ENCODE assay signal across 13 cellular contexts in genomic region chr11:117172678-117173421, GRCh38. TPM values are rescaled to one million over a fixed set of nuclear protein-coding genes. Genes with fewer than 3 reads are reported as not detected.
DNase-seq lines count a peak whose midpoint lies in the region; ATAC-seq and TF ChIP-seq lines count a peak whose summit lies in the region.
"Had no signal": no experiment of that assay in that cellular context is flagged by ENCODE, and none has a peak within 500 bp of the region (broad histone marks: within the 10 kb centered on the region; RNA-seq: fewer than 3 reads in every experiment).

No MANE protein-coding gene starts in this region.

- H3K4me3 Mint-ChIP-seq in natural killer cell treated with Interleukin-12 subunit alpha and Interleukin-12 subunit beta and Interleukin-15 and Interleukin-18, amount 100 ng/mL, for 72 hours = no peak overlapping the region
- no peak overlapping the region for H3K4me3 Mint-ChIP-seq in natural killer cell

- H3K4me3 ChIP-seq in mesenchymal stem cell (ENCODE audit: insufficient read depth in 1 of 2, low read depth in 1 of 2, low read length in 2 of 2) = no peak overlapping the region
- no peak overlapping the region for H3K4me3 ChIP-seq in aorta (ENCODE audit: low read length in 2 of 2)
- H3K4me3 ChIP-seq: SJSA1 had no signal

- no peaks in the 10 kb centered on the region for H3K9me3 ChIP-seq in mesenchymal stem cell (ENCODE audit: control insufficient read depth, low read length)
- H3K9me3 ChIP-seq in aorta (ENCODE audit: control insufficient read depth, low read length) = no peaks in the 10 kb centered on the region
- H3K9me3 ChIP-seq: SJSA1 had no signal

- H3K9ac ChIP-seq in mesenchymal stem cell (ENCODE audit: low read length) = peak overlapping the region; percentile 37

- H3K27me3 ChIP-seq in mesenchymal stem cell (ENCODE audit: control insufficient read depth in 1 of 2, insufficient read depth in 1 of 2, low read length in 2 of 2) (no peaks in the 10 kb centered on the region), aorta (ENCODE audit: control insufficient read depth in 1 of 2, insufficient read depth in 2 of 2, low read length in 1 of 2) (no peaks in the 10 kb centered on the region)
- H3K27me3 ChIP-seq: SJSA1 had no signal

- no peak overlapping the region for H3K23ac ChIP-seq in mesenchymal stem cell (ENCODE audit: low read length in 2 of 2)

- 84% methylated on average over 14 of the region's 14 CpGs for WGBS in mesenchymal stem cell
- WGBS in aorta, 2 donors = 70 to 75% methylated on average over 14 of the region's 14 CpGs

- H3K27ac Mint-ChIP-seq in natural killer cell treated with Interleukin-12 subunit alpha and Interleukin-12 subunit beta and Interleukin-15 and Interleukin-18, amount 100 ng/mL, for 72 hours = peak overlapping the region; percentile 33 to 59
- H3K27ac Mint-ChIP-seq in natural killer cell = peak overlapping the region in 1 of 2 donors; percentile 79

- intact Hi-C loops in natural killer cell (cut with micrococcal nuclease) (no loop called here), aorta (cut with DNase I) (no loop called here)

- H2BK15ac ChIP-seq in mesenchymal stem cell (ENCODE audit: low read depth, poor library complexity, severe bottlenecking) = no peak overlapping the region

- no peak for ATAC-seq in natural killer cell treated with Interleukin-12 subunit alpha and Interleukin-12 subunit beta and Interleukin-15 and Interleukin-18, amount 100 ng/mL, for 72 hours
- ATAC-seq in natural killer cell (no peak), aorta (ENCODE audit: low FRiP score) (peak; percentile 23), GM18858 (IDR thresholded peaks at IDR 0.05; ENCODE audit: unreplicated experiment) (no peak)

- H3K27ac ChIP-seq in epithelial cell of prostate (peak overlapping the region; percentile 41), mesenchymal stem cell (ENCODE audit: low read length, poor library complexity, severe bottlenecking) (no peak overlapping the region), aorta (ENCODE audit: low read depth in 1 of 2, low read length in 2 of 2) (no peak overlapping the region)
- H3K27ac ChIP-seq: SJSA1 had no signal

- H4K8ac ChIP-seq in mesenchymal stem cell (ENCODE audit: low read length) = no peak overlapping the region

- no peak overlapping the region for H2BK12ac ChIP-seq in mesenchymal stem cell (ENCODE audit: low read length in 2 of 2)

- no peak overlapping the region for H2BK5ac ChIP-seq in mesenchymal stem cell (ENCODE audit: low read depth, low read length, poor library complexity, severe bottlenecking)

- H3K4me1 Mint-ChIP-seq in natural killer cell treated with Interleukin-12 subunit alpha and Interleukin-12 subunit beta and Interleukin-15 and Interleukin-18, amount 100 ng/mL, for 72 hours (ENCODE audit: low read depth in 2 of 2) = peaks cover 6 to 7% of the 10 kb centered on the region in 2 donors
- H3K4me1 Mint-ChIP-seq in natural killer cell = peaks cover 10 to 11% of the 10 kb centered on the region in 2 donors

- no peak overlapping the region for H2AK5ac ChIP-seq in mesenchymal stem cell (ENCODE audit: low read length, severe bottlenecking)

- no peak overlapping the region for H4K91ac ChIP-seq in mesenchymal stem cell (ENCODE audit: low read length)

- H3K14ac ChIP-seq in mesenchymal stem cell (ENCODE audit: low read length in 2 of 2) = no peak overlapping the region

- peaks cover 12% of the 10 kb centered on the region for H3K79me1 ChIP-seq in mesenchymal stem cell (replicated peaks; ENCODE audit: low read length, poor library complexity, severe bottlenecking)

- no peaks in the 10 kb centered on the region for H3K9me3 Mint-ChIP-seq in natural killer cell treated with Interleukin-12 subunit alpha and Interleukin-12 subunit beta and Interleukin-15 and Interleukin-18, amount 100 ng/mL, for 72 hours
- H3K9me3 Mint-ChIP-seq in natural killer cell = no peaks in the 10 kb centered on the region

- no peak overlapping the region for H2AFZ ChIP-seq in mesenchymal stem cell (ENCODE audit: low read depth, low read length)

- no peaks in the 10 kb centered on the region for H3K27me3 Mint-ChIP-seq in natural killer cell treated with Interleukin-12 subunit alpha and Interleukin-12 subunit beta and Interleukin-15 and Interleukin-18, amount 100 ng/mL, for 72 hours
- H3K27me3 Mint-ChIP-seq in natural killer cell (ENCODE audit: low read depth in 2 of 2) = no peaks in the 10 kb centered on the region

- no peak overlapping the region for H2BK120ac ChIP-seq in mesenchymal stem cell (ENCODE audit: low read depth, low read length)

- TF ChIP-seq CTCF in natural killer cell (IDR thresholded peaks at IDR 0.05) = no peak

- H3K36me3 ChIP-seq in mesenchymal stem cell (ENCODE audit: control insufficient read depth in 1 of 2, insufficient read depth in 2 of 2, low read depth in 1 of 2, low read length in 2 of 2) (peaks cover 18 to 37% of the 10 kb centered on the region in 2 experiments), aorta (ENCODE audit: control insufficient read depth in 1 of 2, insufficient read depth in 2 of 2, low read length in 1 of 2) (no peaks in the 10 kb centered on the region)

- H3K18ac ChIP-seq in mesenchymal stem cell (ENCODE audit: low read depth in 1 of 2, low read length in 2 of 2) = no peak overlapping the region

- no peak overlapping the region for H3K4me2 ChIP-seq in mesenchymal stem cell (ENCODE audit: low read length, poor library complexity, severe bottlenecking)

- H3K4me1 ChIP-seq in mesenchymal stem cell (ENCODE audit: control insufficient read depth, insufficient read depth, low read depth, low read length) (peaks cover 4% of the 10 kb centered on the region), aorta (ENCODE audit: control insufficient read depth in 1 of 2, insufficient read depth in 2 of 2, low read length in 2 of 2) (no peaks in the 10 kb centered on the region)
- H3K4me1 ChIP-seq: SJSA1 had no signal

- H3K4ac ChIP-seq in mesenchymal stem cell (ENCODE audit: low read depth in 1 of 2, low read length in 2 of 2) = no peak overlapping the region

- DNase-seq in natural killer cell treated with Interleukin-12 subunit alpha and Interleukin-12 subunit beta and Interleukin-15 and Interleukin-18, amount 100 ng/mL, for 72 hours (ENCODE audit: low spot score) = no peak
- no peak for DNase-seq in natural killer cell
- DNase-seq in epithelial cell of prostate (ENCODE audit: low read depth, low spot score) = no peak
- DNase-seq in mesenchymal stem cell = peak; percentile 46
- DNase-seq in aorta = no peak
- no peak for DNase-seq in NCI-H2029 (lab: John Stamatoyannopoulos, UW)
- DNase-seq in NCI-H128 (lab: John Stamatoyannopoulos, UW; ENCODE audit: unreplicated experiment) = no peak
- DNase-seq: activated T-cell treated with anti-CD3 and anti-CD28 coated beads, Interleukin-2, amount 50 U/mL, for 1 hour; AML-193; NCI-H187 treated with DMSO at 0.1 percent for 48 hours; occipital lobe had no signal

- H3K36me3 Mint-ChIP-seq in natural killer cell treated with Interleukin-12 subunit alpha and Interleukin-12 subunit beta and Interleukin-15 and Interleukin-18, amount 100 ng/mL, for 72 hours = no peaks in the 10 kb centered on the region
- no peaks in the 10 kb centered on the region for H3K36me3 Mint-ChIP-seq in natural killer cell

RNA-seq across cellular contexts. Expression of gene SIDT2, which starts 5.7 kb away (rescaled TPM):
- total RNA-seq in natural killer cell treated with Interleukin-12 subunit alpha and Interleukin-12 subunit beta and Interleukin-15 and Interleukin-18, amount 100 ng/mL, for 72 hours = 10 to 100 TPM; 23.1 to 30.3 TPM
- total RNA-seq in natural killer cell (100 to 1,000 TPM in 1 of 3 donors, 10 to 100 TPM in 2; 80.0 to 111 (median 82.0) TPM), aorta (10 to 100 TPM; 51.2 to 81.3 TPM)
- polyA plus RNA-seq in mesenchymal stem cell (2013, experiment 1 of 2) = 32.2 TPM
- polyA plus RNA-seq in mesenchymal stem cell (2013, experiment 2 of 2) = 32.8 TPM
- 10 to 100 TPM; 10.4 to 62.9 TPM for polyA plus RNA-seq in aorta

RNA-seq across cellular contexts. Expression of gene TAGLN, which starts 26.3 kb away (rescaled TPM):
- total RNA-seq in natural killer cell treated with Interleukin-12 subunit alpha and Interleukin-12 subunit beta and Interleukin-15 and Interleukin-18, amount 100 ng/mL, for 72 hours = 1 to 10 TPM; 4.8 to 7.4 TPM
- total RNA-seq in natural killer cell (10 to 100 TPM in 1 of 3 donors, 1 to 10 TPM in 2; 8.2 to 18.0 (median 8.3) TPM), aorta (over 10,000 TPM in 1 of 2 donors, 1,000 to 10,000 TPM in 1; 4,857 to 10,188 TPM)
- 563 TPM for polyA plus RNA-seq in mesenchymal stem cell (2013, experiment 1 of 2)
- polyA plus RNA-seq in mesenchymal stem cell (2013, experiment 2 of 2) = 558 TPM
- polyA plus RNA-seq in aorta = over 10,000 TPM; 12,625 to 13,815 TPM

RNA-seq across cellular contexts. Expression of gene PAFAH1B2, which starts 28.8 kb away (rescaled TPM):
- 10 to 100 TPM; 60.6 to 76.7 TPM for total RNA-seq in natural killer cell treated with Interleukin-12 subunit alpha and Interleukin-12 subunit beta and Interleukin-15 and Interleukin-18, amount 100 ng/mL, for 72 hours
- 10 to 100 TPM; 46.1 to 71.0 (median 58.8) TPM for total RNA-seq in natural killer cell
- polyA plus RNA-seq in mesenchymal stem cell (2013, experiment 1 of 2) = 44.5 TPM
- polyA plus RNA-seq in mesenchymal stem cell (2013, experiment 2 of 2) = 45.9 TPM
- 10 to 100 TPM; 69.9 to 73.5 TPM for total RNA-seq in aorta
- 10 to 100 TPM; 18.2 to 20.5 TPM for polyA plus RNA-seq in aorta

RNA-seq across cellular contexts. Expression of gene PCSK7, which starts 59.0 kb away (rescaled TPM):
- total RNA-seq in natural killer cell treated with Interleukin-12 subunit alpha and Interleukin-12 subunit beta and Interleukin-15 and Interleukin-18, amount 100 ng/mL, for 72 hours = 100 to 1,000 TPM; 140 to 206 TPM
- total RNA-seq in natural killer cell = 100 to 1,000 TPM; 397 to 471 (median 441) TPM
- 18.3 TPM for polyA plus RNA-seq in mesenchymal stem cell (2013, experiment 1 of 2)
- 17.5 TPM for polyA plus RNA-seq in mesenchymal stem cell (2013, experiment 2 of 2)
- 10 to 100 TPM; 52.8 to 71.5 TPM for total RNA-seq in aorta
- 10 to 100 TPM; 23.5 to 57.0 TPM for polyA plus RNA-seq in aorta

RNA-seq across cellular contexts. Expression of gene RNF214, which starts 59.6 kb away (rescaled TPM):
- total RNA-seq in natural killer cell treated with Interleukin-12 subunit alpha and Interleukin-12 subunit beta and Interleukin-15 and Interleukin-18, amount 100 ng/mL, for 72 hours = 10 to 100 TPM; 18.9 to 21.6 TPM
- total RNA-seq in natural killer cell (10 to 100 TPM; 13.7 to 20.7 (median 17.3) TPM), aorta (10 to 100 TPM; 27.2 to 32.7 TPM)
- polyA plus RNA-seq in mesenchymal stem cell (2013, experiment 1 of 2) = 13.9 TPM
- polyA plus RNA-seq in mesenchymal stem cell (2013, experiment 2 of 2) = 13.3 TPM
- polyA plus RNA-seq in aorta = 10 to 100 TPM; 10.9 to 16.7 TPM

Comparison
In these comparisons a context has a peak if more than half of its experiments do, and no peak if none do; other contexts are left out.
1. RNA of gene TAGLN, which starts 26.3 kb away (total RNA-seq): 4,857 to 10,188 TPM in aorta; 8.2 to 18.0 TPM in natural killer cell and 4.8 to 7.4 TPM in natural killer cell treated with Interleukin-12 subunit alpha and Interleukin-12 subunit beta and Interleukin-15 and Interleukin-18, amount 100 ng/mL, for 72 hours; every median in the first group is over 100 times any median in the second.